11 cellular contexts compared by ENCODE assay signal in the genomic region with DNA sequence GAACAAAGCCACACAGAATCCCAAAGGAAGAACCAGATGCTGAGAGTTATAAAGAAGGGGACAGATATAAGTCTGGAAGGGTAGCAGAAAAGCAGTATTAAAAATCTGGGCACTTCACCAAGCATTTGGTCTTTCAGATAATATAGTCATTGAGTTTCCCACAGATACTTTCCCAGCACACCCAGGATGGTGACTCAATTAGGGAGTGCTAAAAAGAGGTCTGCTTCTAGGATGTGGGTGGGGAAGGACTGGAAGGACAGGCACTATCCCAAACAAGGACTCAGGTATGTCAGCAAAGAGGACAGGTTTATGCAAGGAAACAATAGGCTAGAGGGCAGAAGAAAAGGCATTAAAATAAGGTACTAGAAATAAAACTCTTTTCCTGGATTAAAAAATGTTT. TPM values are rescaled to one million over a fixed set of nuclear protein-coding genes. Genes with fewer than 3 reads are reported as not detected.
DNase-seq lines count a peak whose midpoint lies in the region; ATAC-seq and TF ChIP-seq lines count a peak whose summit lies in the region.
"Had no signal": no experiment of that assay in that cellular context is flagged by ENCODE, and none has a peak within 500 bp of the region (broad histone marks: within the 10 kb centered on the region; RNA-seq: fewer than 3 reads in every experiment).

No MANE protein-coding gene starts in this region.

- intact Hi-C loops in Calu3 (cut with micrococcal nuclease; ENCODE audit: unreplicated experiment): loop anchor here (2.0 to 10.0 kb wide), 3 partner anchors 82 to 755 kb away; partner anchors contain the start of genes PCDHA3, PCDHA4, PCDHGC3 and TAF7

- H3K4me3 Mint-ChIP-seq in Calu3 (ENCODE audit: low read depth, unreplicated experiment): peak overlapping the region; percentile 51

- no TSS peak for BruUV-seq in Calu3 (replicated peaks; lab: Mats Ljungman, UMichigan)

- H3K27ac ChIP-seq in SJCRH30: peak overlapping the region; percentile 98
- H3K27ac ChIP-seq in trophoblast cell (ENCODE audit: low read depth, low read length): peak overlapping the region; percentile 63

- peak overlapping the region; percentile 24 for H2BK120ac ChIP-seq in trophoblast cell (ENCODE audit: insufficient read depth, low read length, poor library complexity)

- no peak overlapping the region for H3K9ac ChIP-seq in trophoblast cell (ENCODE audit: low read length)

- H3K9me3 ChIP-seq in SJCRH30 (replicated peaks) (no peaks in the 10 kb centered on the region), trophoblast cell (ENCODE audit: insufficient read depth, low read depth, low read length) (no peaks in the 10 kb centered on the region)
- H3K9me3 ChIP-seq: HAP-1 had no signal

- H3K23ac ChIP-seq in trophoblast cell (ENCODE audit: low read length): no peak overlapping the region

- H2BK12ac ChIP-seq in trophoblast cell (ENCODE audit: low read length): peak overlapping the region; percentile 54

- H3K79me1 ChIP-seq in trophoblast cell (ENCODE audit: low read length): peaks cover 5% of the 10 kb centered on the region

- no peak overlapping the region for H3K14ac ChIP-seq in trophoblast cell (ENCODE audit: low read length)

- peak overlapping the region; percentile 56 for H2BK5ac ChIP-seq in trophoblast cell (ENCODE audit: low read depth, low read length, poor library complexity)

- H3K18ac ChIP-seq in trophoblast cell (ENCODE audit: low read length): no peak overlapping the region

- H3K4me3 ChIP-seq in SJCRH30: no peak overlapping the region
- H3K4me3 ChIP-seq in foreskin fibroblast (ENCODE audit: low read depth in 1 of 2, low read length in 2 of 2): no peak overlapping the region
- H3K4me3 ChIP-seq in trophoblast cell (ENCODE audit: low read depth, low read length): no peak overlapping the region
- H3K4me3 ChIP-seq: HAP-1 had no signal

- H2AK5ac ChIP-seq in trophoblast cell (ENCODE audit: low read length): no peak overlapping the region

- H3K27me3 Mint-ChIP-seq in Calu3 (ENCODE audit: unreplicated experiment): no peaks in the 10 kb centered on the region

- no peak overlapping the region for H4K12ac ChIP-seq in trophoblast cell (ENCODE audit: low read depth, low read length)

- no peak overlapping the region for H3K4me2 ChIP-seq in trophoblast cell (ENCODE audit: low read length)

- H3K27ac Mint-ChIP-seq in Calu3 (ENCODE audit: unreplicated experiment): peak overlapping the region; percentile 98

- H3K36me3 Mint-ChIP-seq in Calu3 (ENCODE audit: insufficient read depth, unreplicated experiment): peaks cover 44% of the 10 kb centered on the region

- H3K4me1 Mint-ChIP-seq in Calu3 (ENCODE audit: low read depth, unreplicated experiment): peaks cover 40% of the 10 kb centered on the region

- TF ChIP-seq CTCF in Calu3 (IDR thresholded peaks at IDR 0.05; ENCODE audit: unreplicated experiment): no peak
- TF ChIP-seq CTCF in foreskin fibroblast (IDR thresholded peaks at IDR 0.05; ENCODE audit: low read depth, low read length): no peak

- no peak for DNase-seq in Calu3
- DNase-seq in SJCRH30: peak in 1 of 2 experiments; percentile 9
- DNase-seq in foreskin fibroblast: peak; percentile 33 to 70
- DNase-seq in trophoblast cell: no peak
- no peak for DNase-seq in T-helper 1 cell
- DNase-seq in retina: no peak
- DNase-seq: effector CD8-positive, alpha-beta T cell had no signal

- no peak overlapping the region for H2AFZ ChIP-seq in trophoblast cell (ENCODE audit: insufficient read depth, low read length, poor library complexity)

- H3K27me3 ChIP-seq in SJCRH30 (no peaks in the 10 kb centered on the region), trophoblast cell (ENCODE audit: insufficient read depth, low read length) (no peaks in the 10 kb centered on the region)

- peak overlapping the region; percentile 70 for H4K8ac ChIP-seq in trophoblast cell (ENCODE audit: low read depth, low read length)

- no peak overlapping the region for H4K91ac ChIP-seq in trophoblast cell (ENCODE audit: low read depth, low read length)

- H3K79me2 ChIP-seq in trophoblast cell (ENCODE audit: control insufficient read depth, insufficient read depth, low read length, poor library complexity): no peaks in the 10 kb centered on the region

- ATAC-seq in HG03196 (IDR thresholded peaks at IDR 0.05; ENCODE audit: unreplicated experiment): no peak
- no peak for ATAC-seq in HG03469 (IDR thresholded peaks at IDR 0.05; ENCODE audit: unreplicated experiment)
- ATAC-seq: activated CD4-positive, CD25-positive, alpha-beta regulatory T cell treated with anti-CD3 and anti-CD28 coated beads, Interleukin-2, amount 50 U/mL, for 24 hours had no signal

- H3K9me3 Mint-ChIP-seq in Calu3 (ENCODE audit: low read depth, unreplicated experiment): no peaks in the 10 kb centered on the region

- H3K36me3 ChIP-seq in SJCRH30: peaks cover 28% of the 10 kb centered on the region
- peaks cover 5 to 15% of the 10 kb centered on the region in 2 experiments for H3K36me3 ChIP-seq in trophoblast cell (ENCODE audit: control insufficient read depth in 1 of 2, insufficient read depth in 2 of 2, low read length in 2 of 2)

- H3K4ac ChIP-seq in trophoblast cell (ENCODE audit: low read depth, low read length): peak overlapping the region; percentile 36

- CTCF ChIA-PET in Calu3 (lab: Charles Lee): interaction anchor here (0.9 kb wide), 1 partner anchor 336 kb away, joined by 3 read pairs; the partner anchor contains the start of gene PCDHB14

- H3K4me1 ChIP-seq in SJCRH30: peaks cover 15% of the 10 kb centered on the region
- H3K4me1 ChIP-seq in trophoblast cell (ENCODE audit: control insufficient read depth in 1 of 2, insufficient read depth in 2 of 2, low read length in 2 of 2): peaks cover 4 to 11% of the 10 kb centered on the region in 2 experiments

RNA-seq across cellular contexts. Expression of gene DIAPH1, which starts 59.3 kb away (rescaled TPM):
- total RNA-seq in Calu3 (2022): 176 and 219 TPM in 2 replicates
- 54.4 and 56.2 TPM in 2 replicates for total RNA-seq in SJCRH30 (2014; rRNA removed; shearing (Covaris generic))
- 94.3 and 97.6 TPM in 2 replicates for polyA plus RNA-seq in trophoblast cell (2013)

Comparison
In these comparisons a context has a peak if more than half of its experiments do, and no peak if none do; other contexts are left out.
1. DNase-seq: peak in foreskin fibroblast (2 of 2); none in Calu3 (single experiment), trophoblast cell (0 of 2), T-helper 1 cell (0 of 5) and retina (single experiment).